7 cellular contexts compared by ENCODE assay signal in genomic region chr6:37168809-37169457, GRCh38. TPM values are rescaled to one million over a fixed set of nuclear protein-coding genes. Genes with fewer than 3 reads are reported as not detected.
DNase-seq lines count a peak whose midpoint lies in the region; ATAC-seq, FAIRE-seq and TF ChIP-seq lines count a peak whose summit lies in the region.

No MANE protein-coding gene starts in this region.

- peak overlapping the region; percentile 60 to 85 (median 74) for H3K27ac ChIP-seq in pancreas

- intact Hi-C loops in pancreas (cut with DNase I), result no loop called here

- no peaks in the 10 kb centered on the region for H3K9me3 ChIP-seq in pancreas

- no peaks in the 10 kb centered on the region for H3K27me3 ChIP-seq in pancreas

- 13 to 14% methylated on average over 24 of the region's 24 CpGs for WGBS in pancreas, 2 donors

- peak in 2 of 4 donors; percentile 7 to 9 for ATAC-seq in pancreas
- ATAC-seq in GM21367 (IDR thresholded peaks at IDR 0.05; ENCODE audit: unreplicated experiment), result no peak

- DNase-seq in GM10266 (ENCODE audit: extremely low spot score) (peak; percentile 36), NCI-H146 (lab: John Stamatoyannopoulos, UW) (peak; percentile 79), globus pallidus (ENCODE audit: low spot score) (peak; percentile 51), pancreas (peak in 1 of 6 donors; percentile 26), NOMO-1 treated with DMSO at 0.1 percent for 48 hours (lab: John Stamatoyannopoulos, UW; ENCODE audit: unreplicated experiment) (no peak)
- DNase-seq in activated naive CD4-positive, alpha-beta T cell treated with anti-CD3 and anti-CD28 coated beads, Interleukin-2, amount 50 U/mL, for 16 hours, result peak; percentile 54

- peaks cover 0 to 12% (median 10%) of the 10 kb centered on the region in 3 donors for H3K36me3 ChIP-seq in pancreas

- H3K4me1 ChIP-seq in pancreas, result peaks cover 0 to 13% (median 9%) of the 10 kb centered on the region in 3 donors

- H3K4me3 ChIP-seq in pancreas, result peak overlapping the region; percentile 12 to 51 (median 42)

- no peak for FAIRE-seq in pancreas (lab: Jason Lieb, UNC)

- TF ChIP-seq CTCF in GM10266 (IDR thresholded peaks at IDR 0.05; ENCODE audit: control insufficient read depth, insufficient read depth, low read depth, missing control alignments), result no peak
- TF ChIP-seq CTCF in pancreas (IDR thresholded peaks at IDR 0.05), result no peak

RNA-seq across cellular contexts. Expression of gene PIM1, which starts 1.0 kb away (rescaled TPM):
- 10 to 100 TPM in 4 of 6 donors, 1 to 10 TPM in 2; 7.5 to 25.3 (median 14.1) TPM for total RNA-seq in pancreas
- polyA plus RNA-seq in pancreas, result 10 to 100 TPM; 11.3 to 15.1 TPM
